Comparison of ENCODE assay signal across 30 cellular contexts in genomic region chr17:35972535-35972934, GRCh38. TPM values are rescaled to one million over a fixed set of nuclear protein-coding genes. Genes with fewer than 3 reads are reported as not detected.
"Had no signal": no experiment of that assay in that cellular context is flagged by ENCODE, and none has a peak within 500 bp of the region (broad histone marks: within the 10 kb centered on the region; RNA-seq: fewer than 3 reads in every experiment).

No MANE protein-coding gene starts in this region.

- H2AFZ ChIP-seq: neural progenitor cell had no signal

- H3K9ac ChIP-seq: neural progenitor cell had no signal

- H3K27ac ChIP-seq: neural progenitor cell, suprapubic skin, tibial artery, vagina had no signal

- H3K27me3 Mint-ChIP-seq: central memory CD8-positive, alpha-beta T cell had no signal

- H3K4me3 ChIP-seq: breast epithelium, heart left ventricle, lung, neural progenitor cell, stomach, suprapubic skin, tibial artery, vagina had no signal

- H3K4me2 ChIP-seq: neural progenitor cell had no signal

- H3K27me3 ChIP-seq: breast epithelium, heart left ventricle, neural progenitor cell, stomach, suprapubic skin, tibial artery, vagina had no signal

- H3K4me3 Mint-ChIP-seq: activated T-cell treated with anti-CD3 and anti-CD28 coated beads, Interleukin-2, amount 50 U/mL, for 72 hours; central memory CD8-positive, alpha-beta T cell; natural killer cell; neural progenitor cell; stimulated activated naive B cell treated with anti-CD40 and anti-IgM and Interleukin-4, amounts not matched to agents 10 μg/mL and 1 μg/mL and 100 μg/mL, for 72 hours had no signal

- DNase-seq: activated CD4-positive, alpha-beta T cell treated with anti-CD3 and anti-CD28 coated beads for 4 hours; activated CD4-positive, alpha-beta T cell treated with anti-CD3 and anti-CD28 coated beads, Interleukin-2, amount 50 U/mL, for 4 hours; activated naive CD4-positive, alpha-beta T cell; activated T-cell treated with anti-CD3 and anti-CD28 coated beads for 4 hours; activated T-cell treated with anti-CD3 and anti-CD28 coated beads, Interleukin-2, amount 50 U/mL, for 72 hours; effector memory CD4-positive, alpha-beta T cell; foreskin fibroblast; heart left ventricle; mesendoderm; natural killer cell; posterior cingulate gyrus; stimulated activated CD4-positive, alpha-beta T cell treated with anti-CD3 and anti-CD28 coated beads, Interleukin-4, amount 100 ng/mL, for 4 hours; stimulated activated CD8-positive, alpha-beta memory T cell treated with anti-CD3 and anti-CD28 coated beads, Interleukin-4, amount 100 ng/mL, for 48 hours; stimulated activated naive B cell treated with anti-CD40 and anti-IgM and Interleukin-4, amounts not matched to agents 10 μg/mL and 1 μg/mL and 100 μg/mL, for 72 hours; stomach had no signal

- H3K4me1 ChIP-seq: breast epithelium, neural progenitor cell, tibial artery, vagina had no signal

- H3K27ac Mint-ChIP-seq: activated naive CD4-positive, alpha-beta T cell treated with anti-CD3 and anti-CD28 coated beads, Interleukin-2, amount 50 U/mL, for 72 hours; activated T-cell treated with anti-CD3 and anti-CD28 coated beads, Interleukin-2, amount 50 U/mL, for 72 hours; neural progenitor cell; stimulated activated naive B cell treated with anti-CD40 and anti-IgM and Interleukin-4, amounts not matched to agents 10 μg/mL and 1 μg/mL and 100 μg/mL, for 72 hours had no signal

- ATAC-seq: activated naive CD4-positive, alpha-beta T cell treated with anti-CD3 and anti-CD28 coated beads, Interleukin-2, amount 50 U/mL, for 72 hours; activated T-cell treated with anti-CD3 and anti-CD28 coated beads, Interleukin-2, amount 50 U/mL, for 72 hours; esophagus mucosa; natural killer cell; sciatic nerve; stimulated activated naive B cell treated with anti-CD40 and anti-IgM and Interleukin-4, amounts not matched to agents 10 μg/mL and 1 μg/mL and 100 μg/mL, for 72 hours had no signal

- H3K9me3 ChIP-seq: breast epithelium, heart left ventricle, stomach, suprapubic skin, tibial artery, vagina had no signal

- H3K36me3 ChIP-seq: breast epithelium, heart left ventricle, neural progenitor cell, stomach, suprapubic skin, tibial artery, vagina had no signal

- H3K9me3 Mint-ChIP-seq: activated naive CD4-positive, alpha-beta T cell treated with anti-CD3 and anti-CD28 coated beads, Interleukin-2, amount 50 U/mL, for 72 hours; activated T-cell treated with anti-CD3 and anti-CD28 coated beads, Interleukin-2, amount 50 U/mL, for 72 hours; central memory CD8-positive, alpha-beta T cell; natural killer cell; neural progenitor cell; stimulated activated naive B cell treated with anti-CD40 and anti-IgM and Interleukin-4, amounts not matched to agents 10 μg/mL and 1 μg/mL and 100 μg/mL, for 72 hours had no signal

- H3K36me3 Mint-ChIP-seq: activated naive CD4-positive, alpha-beta T cell treated with anti-CD3 and anti-CD28 coated beads, Interleukin-2, amount 50 U/mL, for 72 hours; natural killer cell; neural progenitor cell; stimulated activated naive B cell treated with anti-CD40 and anti-IgM and Interleukin-4, amounts not matched to agents 10 μg/mL and 1 μg/mL and 100 μg/mL, for 72 hours had no signal

RNA-seq across cellular contexts. Expression of gene CCL16, which starts 8.8 kb away (rescaled TPM):
- total RNA-seq: activated naive CD4-positive, alpha-beta T cell treated with anti-CD3 and anti-CD28 coated beads, Interleukin-2, amount 50 U/mL, for 72 hours; activated T-cell treated with anti-CD3 and anti-CD28 coated beads, Interleukin-2, amount 50 U/mL, for 72 hours; esophagus mucosa; kidney epithelial cell; mononuclear cell; natural killer cell; suprapubic skin; T-helper 1 cell treated with Interleukin-12 subunit alpha and Interleukin-12 subunit beta and Interleukin-4 antibody, amounts not matched to agents 30 ng/mL and 1 ng/mL, for 36 hours; vagina had no signal

RNA-seq across cellular contexts. Expression of gene CCL14, which starts 14.0 kb away (rescaled TPM):
- total RNA-seq: activated naive CD4-positive, alpha-beta T cell treated with anti-CD3 and anti-CD28 coated beads, Interleukin-2, amount 50 U/mL, for 72 hours; activated T-cell treated with anti-CD3 and anti-CD28 coated beads, Interleukin-2, amount 50 U/mL, for 72 hours; kidney epithelial cell; mononuclear cell; natural killer cell; T-helper 1 cell treated with Interleukin-12 subunit alpha and Interleukin-12 subunit beta and Interleukin-4 antibody, amounts not matched to agents 30 ng/mL and 1 ng/mL, for 36 hours had no signal

RNA-seq across cellular contexts. Expression of gene CCL15, which starts 28.8 kb away (rescaled TPM):
- total RNA-seq: activated naive CD4-positive, alpha-beta T cell treated with anti-CD3 and anti-CD28 coated beads, Interleukin-2, amount 50 U/mL, for 72 hours; activated T-cell treated with anti-CD3 and anti-CD28 coated beads, Interleukin-2, amount 50 U/mL, for 72 hours; breast epithelium; dermis microvascular lymphatic vessel endothelial cell; heart left ventricle; kidney epithelial cell; mononuclear cell; natural killer cell; sciatic nerve; suprapubic skin; T-helper 1 cell treated with Interleukin-12 subunit alpha and Interleukin-12 subunit beta and Interleukin-4 antibody, amounts not matched to agents 30 ng/mL and 1 ng/mL, for 36 hours; vagina had no signal

RNA-seq across cellular contexts. Expression of gene LYZL6, which starts 29.0 kb away (rescaled TPM):
- total RNA-seq: activated naive CD4-positive, alpha-beta T cell treated with anti-CD3 and anti-CD28 coated beads, Interleukin-2, amount 50 U/mL, for 72 hours; activated T-cell treated with anti-CD3 and anti-CD28 coated beads, Interleukin-2, amount 50 U/mL, for 72 hours; breast epithelium; dermis microvascular lymphatic vessel endothelial cell; esophagus mucosa; heart left ventricle; kidney epithelial cell; lung; mononuclear cell; natural killer cell; omental fat pad; sciatic nerve; stomach; suprapubic skin; T-helper 1 cell treated with Interleukin-12 subunit alpha and Interleukin-12 subunit beta and Interleukin-4 antibody, amounts not matched to agents 30 ng/mL and 1 ng/mL, for 36 hours; vagina had no signal

RNA-seq across cellular contexts. Expression of gene RDM1, which starts 42.0 kb away (rescaled TPM):
- total RNA-seq: breast epithelium, kidney epithelial cell, lung, mononuclear cell, omental fat pad, sciatic nerve, suprapubic skin had no signal
